11 cellular contexts compared by ENCODE assay signal in the genomic region with DNA sequence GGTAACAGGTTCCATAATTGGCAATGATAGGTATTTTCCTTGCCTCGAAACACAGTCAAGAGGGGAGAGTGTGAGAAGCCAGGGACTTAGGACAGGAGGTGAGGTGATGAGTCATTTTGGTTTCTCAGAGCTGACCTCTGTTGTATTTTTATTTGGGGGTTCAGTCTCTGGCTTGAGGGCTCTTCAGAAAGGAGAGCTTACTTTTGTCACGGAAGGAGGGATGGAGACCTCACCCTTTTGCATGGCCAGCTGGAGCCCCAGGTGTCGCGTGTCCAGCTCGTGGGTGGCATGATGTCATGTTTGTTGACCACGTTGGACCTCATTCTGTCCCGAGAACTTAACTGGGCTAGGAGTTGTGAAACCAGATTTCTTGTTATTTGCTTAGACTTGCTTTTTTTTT.
DNase-seq lines count a peak whose midpoint lies in the region; ATAC-seq, FAIRE-seq and TF ChIP-seq lines count a peak whose summit lies in the region.
"Had no signal": no experiment of that assay in that cellular context is flagged by ENCODE, and none has a peak within 500 bp of the region (broad histone marks: within the 10 kb centered on the region; RNA-seq: fewer than 3 reads in every experiment).

No MANE protein-coding gene starts in this region.

- no peaks in the 10 kb centered on the region for H3K36me3 ChIP-seq in right atrium auricular region
- H3K36me3 ChIP-seq: tibial nerve had no signal

- H3K4me1 ChIP-seq in right atrium auricular region: peaks cover 0 to 65% of the 10 kb centered on the region in 2 donors

- H3K27me3 ChIP-seq in right atrium auricular region: no peaks in the 10 kb centered on the region
- H3K27me3 ChIP-seq: tibial nerve had no signal

- intact Hi-C loops in cardiac septum (cut with DNase I): no loop called here

- ATAC-seq in HG02623 (IDR thresholded peaks at IDR 0.05; ENCODE audit: unreplicated experiment): peak; percentile 45
- ATAC-seq in HG03460 (IDR thresholded peaks at IDR 0.05; ENCODE audit: unreplicated experiment): peak; percentile 48

- TF ChIP-seq CTCF in right atrium auricular region (IDR thresholded peaks at IDR 0.05): no peak

- no peak overlapping the region for H3K4me3 ChIP-seq in right atrium auricular region
- H3K4me3 ChIP-seq: tibial nerve had no signal

- no peaks in the 10 kb centered on the region for H3K9me3 ChIP-seq in right atrium auricular region
- H3K9me3 ChIP-seq: tibial nerve had no signal

- peak overlapping the region; percentile 6 to 20 for H3K27ac ChIP-seq in right atrium auricular region

- no peak for FAIRE-seq in frontal cortex (lab: Jason Lieb, UNC)

- DNase-seq in right atrium auricular region (ENCODE audit: low spot score) (no peak), cardiac septum (ENCODE audit: low spot score) (no peak), AG08396 (ENCODE audit: low spot score) (no peak), T-helper 1 cell (no peak), islet precursor cell (no peak), frontal cortex (ENCODE audit: low spot score in 2 of 2) (no peak)
- DNase-seq: ACHN, activated gamma-delta T cell had no signal
